Comparison of ENCODE assay signal across 8 cellular contexts in the genomic region with DNA sequence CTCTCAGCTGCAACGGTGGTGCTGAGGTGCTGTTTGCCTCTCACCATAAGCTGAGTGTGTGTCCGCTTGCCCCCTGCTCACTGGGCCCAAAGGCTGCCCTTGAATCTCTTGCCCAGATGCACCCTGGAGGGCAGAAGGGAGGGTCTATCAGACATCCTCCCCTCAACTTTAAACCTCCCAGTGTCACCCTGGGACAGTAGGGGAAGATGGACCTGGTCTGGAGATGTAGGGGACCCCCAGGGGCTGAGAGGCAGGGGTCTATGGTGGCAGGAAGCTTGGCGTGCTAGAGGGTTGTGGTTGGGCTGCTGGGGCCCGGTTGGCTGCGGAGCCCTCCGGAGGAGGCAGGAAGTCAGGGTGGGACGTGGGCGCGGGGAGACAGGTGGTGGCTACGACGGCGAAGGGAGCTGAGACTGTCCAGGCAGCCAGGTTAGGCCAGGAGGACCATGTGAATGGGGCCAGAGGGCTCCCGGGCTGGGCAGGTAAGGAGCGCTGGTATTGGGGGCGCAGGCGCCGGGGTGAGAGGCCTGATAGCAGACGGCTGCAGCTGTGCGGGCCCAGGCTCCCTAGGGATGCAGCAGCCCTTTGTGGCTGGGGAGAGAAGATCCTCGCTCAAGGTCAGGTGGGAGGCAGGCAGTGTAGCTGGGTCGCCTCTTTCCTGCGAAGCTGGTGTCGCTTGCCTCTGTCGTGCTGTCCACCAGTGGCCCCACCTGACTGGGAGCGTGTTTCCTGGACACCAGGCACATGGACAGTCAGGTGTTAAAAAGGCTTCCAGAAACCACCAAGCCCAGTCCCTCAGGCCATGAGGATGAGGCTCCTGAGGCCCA. TPM values are rescaled to one million over a fixed set of nuclear protein-coding genes. Genes with fewer than 3 reads are reported as not detected.
A peak's percentile ranks its signal among the peaks of the same experiment; 100 is the strongest.
DNase-seq lines count a peak whose midpoint lies in the region; ATAC-seq, FAIRE-seq and TF ChIP-seq lines count a peak whose summit lies in the region.

A gene (plus strand): TSS at position 373 of the 824 bp plus-strand sequence. CDS start 23,065 bp downstream, outside the sequence.

- DNase-seq in GM12865 (ENCODE audit: low read depth): peak; percentile 85
- peak in 4 of 5 experiments; percentile 50 to 90 (median 56) for DNase-seq in T-helper 2 cell
- DNase-seq in K562 (ENCODE audit: extremely low read depth in 1 of 4, low spot score in 3 of 4): no peak
- peak; percentile 93 for DNase-seq in spleen
- DNase-seq in Kasumi-1 (lab: John Stamatoyannopoulos, UW): no peak
- no peak for DNase-seq in NCI-H1105 treated with DMSO at 0.1 percent for 48 hours (lab: John Stamatoyannopoulos, UW)
- no peak for DNase-seq in NCI-H446 treated with DMSO at 0.1 percent for 48 hours (lab: John Stamatoyannopoulos, UW)

- no peaks in the 10 kb centered on the region for H4K20me1 ChIP-seq in K562 (replicated peaks; ENCODE audit: control insufficient read depth, insufficient read depth, low read length)

- TF ChIP-seq CTCF in GM12865 (IDR thresholded peaks at IDR 0.05; ENCODE audit: insufficient read depth, low read depth, low read length, missing control alignments) (no peak), K562 (IDR thresholded peaks at IDR 0.05 in 2 of 3, conservative IDR thresholded peaks at IDR 0.05 in 1 of 3; ENCODE audit: insufficient read depth in 2 of 3, low read depth in 1 of 3, low read length in 3 of 3) (no peak), spleen (IDR thresholded peaks at IDR 0.05 in 8 of 11, conservative IDR thresholded peaks at IDR 0.05 in 3 of 11) (no peak)

- H3K4me1 ChIP-seq in K562 (replicated peaks in 1 of 2; ENCODE audit: control insufficient read depth in 2 of 2, insufficient read depth in 2 of 2, low read length in 2 of 2) (peaks cover 27 to 33% of the 10 kb centered on the region in 2 experiments; a peak in 4 of 5 replicates), spleen (peaks cover 38 to 100% (median 86%) of the 10 kb centered on the region in 6 donors)

- H2AFZ ChIP-seq in K562 (ENCODE audit: low read depth, low read length): peak within 1 kb of the TSS; percentile 68

- peak within 1 kb of the TSS; percentile 20; the same call in 1 of the 2 replicates for H3K4me2 ChIP-seq in K562 (ENCODE audit: insufficient read depth, low read length)

- intact Hi-C loops in K562 (cut with micrococcal nuclease) (no loop called here), spleen (cut with DNase I; ENCODE audit: low total_unique reads) (no loop called here)

- H3K4me3 ChIP-seq in GM12865 (ENCODE audit: low read depth, low read length) (peak within 1 kb of the TSS; percentile 71), K562 (no peak within 1 kb of the TSS), spleen (peak within 1 kb of the TSS; percentile 28 to 71 (median 42))

- in situ Hi-C loops in K562 (cut with MboI): no loop called here

- TF ChIP-seq POLR2A in K562 (conservative IDR thresholded peaks at IDR 0.05) (no peak), spleen (IDR thresholded peaks at IDR 0.05) (no peak)

- 78% methylated on average over 24 of the region's 25 CpGs for WGBS in K562 (ENCODE audit: insufficient coverage, low coverage, missing lambda C conversion rate)
- WGBS in spleen, 5 donors: 40 to 50% (median 49%) methylated on average over 19 to 25 of the region's 25 CpGs

- H3K9me1 ChIP-seq in K562 (ENCODE audit: control insufficient read depth, insufficient read depth, low read length): no peaks in the 10 kb centered on the region

- H3K27ac ChIP-seq in K562 (ENCODE audit: extremely low read depth, low read depth, low read length) (no peak within 1 kb of the TSS), spleen (peak within 1 kb of the TSS; percentile 71 to 96 (median 90))

- peak within 1 kb of the TSS in 1 of 2 experiments; percentile 67; a peak in 2 of 4 replicates for H3K9ac ChIP-seq in K562 (ENCODE audit: insufficient read depth in 1 of 2, low read depth in 2 of 2, low read length in 2 of 2)

- TF ChIP-seq RAD21 in K562 (CRISPR knock-in tag; conservative IDR thresholded peaks at IDR 0.05 in 1 of 2, IDR thresholded peaks at IDR 0.05 in 1 of 2): no peak

- no peak for FAIRE-seq in K562 (lab: Jason Lieb, UNC)

- ATAC-seq in K562 (no peak), GM21717 (IDR thresholded peaks at IDR 0.05; ENCODE audit: unreplicated experiment) (no peak)

- no peaks in the 10 kb centered on the region for H3K27me3 ChIP-seq in K562 (ENCODE audit: control insufficient read depth in 2 of 2, insufficient read depth in 2 of 2, low read length in 2 of 2)
- H3K27me3 ChIP-seq in spleen (replicated peaks in 1 of 7): no peaks in the 10 kb centered on the region

- CTCF ChIA-PET in K562 (lab: Yijun Ruan, JAX; ENCODE audit: low intra/inter-chr PET ratio): no interaction called here

- H3K79me2 ChIP-seq in K562 (ENCODE audit: control insufficient read depth, insufficient read depth, low read length): no peaks in the 10 kb centered on the region

- H3K9me3 ChIP-seq in K562 (replicated peaks; ENCODE audit: control insufficient read depth, insufficient read depth, low read depth, low read length) (no peaks in the 10 kb centered on the region), spleen (no peaks in the 10 kb centered on the region)

- H3K36me3 ChIP-seq in K562 (ENCODE audit: control insufficient read depth, insufficient read depth, low read length): no peaks in the 10 kb centered on the region
- no peaks in the 10 kb centered on the region for H3K36me3 ChIP-seq in spleen

- BruUV-seq in K562 (replicated peaks; lab: Mats Ljungman, UMichigan): no TSS peak

- no peak for TF ChIP-seq EP300 in K562 (IDR thresholded peaks at IDR 0.05; ENCODE audit: low read length)

- POLR2A ChIA-PET in K562 (lab: Yijun Ruan, JAX): interaction anchor here (0.6 to 2.0 kb wide), 2 partner anchors 7 to 33 kb away, joined by 4 to 6 read pairs; no protein-coding TSS in a partner anchor

TF ChIP-seq in K562, 482 proteins besides CTCF, POLR2A, EP300 and RAD21:
- TF ChIP-seq EP400 (IDR thresholded peaks at IDR 0.05): no peak
- TF ChIP-seq BRF1 (IDR thresholded peaks at IDR 0.05; ENCODE audit: borderline replicate concordance, extremely low read depth, insufficient read length): no peak
- 0 out of 2 replicates have a peak, but pooled peaks have one; percentile 33 for TF ChIP-seq RBFOX2 (IDR thresholded peaks at IDR 0.05; ENCODE audit: low read depth, low read length)
- 0 out of 2 replicates have a peak, but pooled peaks have one; percentile 38 for TF ChIP-seq SREBF2 (CRISPR knock-in tag; IDR thresholded peaks at IDR 0.05)
- TF ChIP-seq, protein P1, sequence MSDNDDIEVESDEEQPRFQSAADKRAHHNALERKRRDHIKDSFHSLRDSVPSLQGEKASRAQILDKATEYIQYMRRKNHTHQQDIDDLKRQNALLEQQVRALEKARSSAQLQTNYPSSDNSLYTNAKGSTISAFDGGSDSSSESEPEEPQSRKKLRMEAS (CRISPR knock-in tag; IDR thresholded peaks at IDR 0.05): peak; percentile 46; the same call in 1 of the 2 replicates
- TF ChIP-seq ZNF668 (CRISPR knock-in tag; IDR thresholded peaks at IDR 0.05): no peak
- no peak for TF ChIP-seq ZNF143 (CRISPR knock-in tag; IDR thresholded peaks at IDR 0.05)
- TF ChIP-seq ZNF12 (CRISPR knock-in tag; IDR thresholded peaks at IDR 0.05): 0 out of 2 replicates have a peak, but pooled peaks have one; percentile 26
- peak; percentile 40; the same call in 1 of the 2 replicates for TF ChIP-seq POLR2G (IDR thresholded peaks at IDR 0.05; ENCODE audit: low read depth, low read length)
- no peak for TF ChIP-seq CEBPB (tag; IDR thresholded peaks at IDR 0.05)
- TF ChIP-seq, protein P2, sequence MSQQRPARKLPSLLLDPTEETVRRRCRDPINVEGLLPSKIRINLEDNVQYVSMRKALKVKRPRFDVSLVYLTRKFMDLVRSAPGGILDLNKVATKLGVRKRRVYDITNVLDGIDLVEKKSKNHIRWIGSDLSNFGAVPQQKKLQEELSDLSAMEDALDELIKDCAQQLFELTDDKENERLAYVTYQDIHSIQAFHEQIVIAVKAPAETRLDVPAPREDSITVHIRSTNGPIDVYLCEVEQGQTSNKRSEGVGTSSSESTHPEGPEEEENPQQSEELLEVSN (IDR thresholded peaks at IDR 0.05; ENCODE audit: borderline replicate concordance in 1 of 2, extremely low read depth in 1 of 2, insufficient read depth in 1 of 2, insufficient read length in 1 of 2, low read depth in 1 of 2, low read length in 1 of 2, poor library complexity in 1 of 2, severe bottlenecking in 1 of 2): peak in 1 of 2 experiments; percentile 24

RNA-seq across cellular contexts. Expression of the gene that starts here (rescaled TPM):
- total RNA-seq in K562 (2011; cell fraction: chromatin; rRNA removed; ENCODE audit: low replicate concordance): not detected in 2 replicates
- not detected in 2 replicates for total RNA-seq in K562 (2011; cell fraction: nucleolus; rRNA removed)
- total RNA-seq in K562 (2011; cell fraction: nucleoplasm; rRNA removed): 0.81 TPM in 1 of 2 replicates, not detected in the other
- 0.08 TPM in 1 of 2 replicates, not detected in the other for total RNA-seq in K562 (2014; rRNA removed)
- total RNA-seq in K562 (2014; rRNA removed; fragmentation: Illumina TruSeq; extraction: Trizol): 0.13 TPM in 1 of 2 replicates, not detected in the other
- not detected in 2 replicates for total RNA-seq in K562 (2015; rRNA removed; fragmentation: Illumina TruSeq; extraction: Trizol)
- total RNA-seq in K562 (2021): 0.38 and 0.47 TPM in 2 replicates
- not detected in 2 replicates for polyA plus RNA-seq in K562 (2011; rRNA removed)
- not detected in 2 replicates for polyA plus RNA-seq in K562 (2011; cell fraction: cytosol; rRNA removed)
- polyA plus RNA-seq in K562 (2011; cell fraction: nucleus; rRNA removed): 0.41 TPM in 1 of 2 replicates, not detected in the other
- not detected in 2 replicates for polyA plus RNA-seq in K562 (2012)
- polyA plus RNA-seq in K562 (2014; fragmentation: Illumina TruSeq; extraction: Trizol): 0.04 TPM in 1 of 2 replicates, not detected in the other
- not detected for polyA plus RNA-seq in K562 (2014; fragmentation: Nextera tagmentation; extraction: Ambion mirVana)
- 0.13 TPM in 1 of 2 replicates, not detected in the other for polyA plus RNA-seq in K562 (2014; rRNA removed)
- not detected in 2 replicates for polyA minus RNA-seq in K562 (2011; rRNA and poly(A)+ RNA removed)
- polyA minus RNA-seq in K562 (2011; cell fraction: cytosol; rRNA and poly(A)+ RNA removed): not detected in 2 replicates
- not detected in 2 replicates for polyA minus RNA-seq in K562 (2011; cell fraction: nucleus; rRNA and poly(A)+ RNA removed)
- total RNA-seq in spleen: 10 to 100 TPM; 43.0 to 84.5 (median 58.7) TPM
- 10 to 100 TPM; 37.9 to 47.8 (median 42.8) TPM for polyA plus RNA-seq in spleen

Comparison
In these comparisons a context has a peak if more than half of its experiments do, and no peak if none do; other contexts are left out.
1. RNA of the gene that starts here (total RNA-seq): 43.0 to 84.5 TPM in spleen; 0.08 to 0.81 TPM in K562; every median in the first group is over 10 times any median in the second.
2. RNA of the gene that starts here (polyA plus RNA-seq): 37.9 to 47.8 TPM in spleen; 0.04 to 0.41 TPM in K562; every median in the first group is over 10 times any median in the second.
3. DNase-seq: peak in GM12865 (single experiment), T-helper 2 cell (4 of 5) and spleen (single experiment); none in K562 (0 of 4), Kasumi-1 (0 of 2), NCI-H1105 treated with DMSO at 0.1 percent for 48 hours (single experiment) and NCI-H446 treated with DMSO at 0.1 percent for 48 hours (single experiment).